10 cellular contexts compared by ENCODE assay signal in the genomic region with DNA sequence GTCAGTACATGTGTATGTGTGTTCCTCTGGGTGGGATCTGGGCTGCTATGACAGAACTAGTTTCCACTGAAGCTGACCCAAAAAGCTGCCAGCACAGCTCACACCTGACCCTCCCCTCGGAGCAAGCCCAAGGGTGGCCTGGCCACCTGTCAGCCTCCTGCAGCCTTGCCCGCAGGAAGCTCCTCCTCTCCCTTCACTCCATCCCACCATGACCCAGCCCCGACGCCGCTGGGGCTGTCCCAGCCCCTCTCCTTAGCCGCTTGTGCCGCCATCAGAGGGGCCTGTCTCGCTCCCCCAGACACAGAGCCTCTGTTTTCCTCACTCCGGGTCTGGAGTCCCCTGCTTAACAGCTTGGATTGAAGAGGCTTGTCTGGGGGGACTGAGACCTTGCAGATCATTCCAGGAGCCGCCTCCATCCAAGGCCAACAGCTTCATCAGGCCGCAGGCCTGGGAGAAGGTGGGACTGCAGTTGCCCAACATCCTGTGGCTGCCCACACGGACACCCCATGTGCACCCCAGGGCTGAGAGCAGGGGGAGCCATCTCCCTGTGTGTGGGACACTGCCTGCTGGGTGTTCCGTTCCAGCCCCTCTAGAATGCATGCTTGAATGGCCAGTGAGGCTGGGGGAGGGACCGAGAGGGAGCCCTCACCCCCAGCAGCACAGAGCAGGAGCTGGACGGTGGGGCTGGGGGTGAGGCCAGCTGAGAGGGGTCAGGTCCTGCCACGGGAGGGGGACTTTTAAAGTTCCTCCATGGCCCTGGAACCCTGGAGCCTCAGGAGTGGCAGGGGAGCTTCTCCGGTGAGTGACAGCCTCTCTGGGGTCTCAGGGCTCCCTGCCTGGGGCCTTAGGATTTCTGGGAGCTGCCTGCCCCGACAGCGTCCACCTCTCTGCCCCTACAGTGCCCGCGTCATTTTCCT. TPM values are rescaled to one million over a fixed set of nuclear protein-coding genes. Genes with fewer than 3 reads are reported as not detected.
DNase-seq lines count a peak whose midpoint lies in the region; ATAC-seq and TF ChIP-seq lines count a peak whose summit lies in the region.
"Had no signal": no experiment of that assay in that cellular context is flagged by ENCODE, and none has a peak within 500 bp of the region (broad histone marks: within the 10 kb centered on the region; RNA-seq: fewer than 3 reads in every experiment).

No MANE protein-coding gene starts in this region.

- H3K4me1 ChIP-seq in Caco-2 (peaks cover 47% of the 10 kb centered on the region), psoas muscle (peaks cover 11% of the 10 kb centered on the region)

- H3K9me3 ChIP-seq in Caco-2 = no peaks in the 10 kb centered on the region
- no peaks in the 10 kb centered on the region for H3K9me3 ChIP-seq in psoas muscle

- H3K27ac ChIP-seq in psoas muscle = peak overlapping the region; percentile 41

- H3K36me3 Mint-ChIP-seq in Caco-2 (ENCODE audit: insufficient read depth, unreplicated experiment) = peaks cover 6% of the 10 kb centered on the region
- H3K36me3 Mint-ChIP-seq: CD8-positive, alpha-beta memory T cell; naive thymus-derived CD8-positive, alpha-beta T cell had no signal

- H3K27me3 Mint-ChIP-seq in Caco-2 (ENCODE audit: insufficient read depth, unreplicated experiment) = no peaks in the 10 kb centered on the region

- no peak overlapping the region for H3K4me3 ChIP-seq in Caco-2 (ENCODE audit: low read depth, low read length)
- peak overlapping the region; percentile 53 for H3K4me3 ChIP-seq in psoas muscle

- H3K9me3 Mint-ChIP-seq in Caco-2 (ENCODE audit: unreplicated experiment) = peaks cover 10% of the 10 kb centered on the region
- H3K9me3 Mint-ChIP-seq: CD8-positive, alpha-beta memory T cell; naive thymus-derived CD8-positive, alpha-beta T cell had no signal

- ATAC-seq in psoas muscle (no peak), GM19351 (IDR thresholded peaks at IDR 0.05; ENCODE audit: unreplicated experiment) (no peak), GM19035 (IDR thresholded peaks at IDR 0.05; ENCODE audit: unreplicated experiment) (no peak)

- no TSS peak for BruUV-seq in Caco-2 (replicated peaks; lab: Mats Ljungman, UMichigan)

- no peak overlapping the region for H3K4me3 Mint-ChIP-seq in Caco-2 (ENCODE audit: unreplicated experiment)
- H3K4me3 Mint-ChIP-seq: CD8-positive, alpha-beta memory T cell had no signal

- H3K36me3 ChIP-seq in Caco-2 (ENCODE audit: control insufficient read depth, insufficient read depth, low read length) (no peaks in the 10 kb centered on the region), psoas muscle (ENCODE audit: insufficient read depth in 1 of 2, low read depth in 1 of 2) (no peaks in the 10 kb centered on the region)

- intact Hi-C loops in Caco-2 (cut with micrococcal nuclease; ENCODE audit: unreplicated experiment) (no loop called here), psoas muscle (cut with DNase I) (no loop called here)

- peaks cover 21% of the 10 kb centered on the region for H3K4me1 Mint-ChIP-seq in Caco-2 (ENCODE audit: low read depth, unreplicated experiment)

- DNase-seq in Caco-2 = no peak
- DNase-seq in amniotic epithelial cell (ENCODE audit: low read depth) = peak; percentile 66
- DNase-seq in hepatic stellate cell (ENCODE audit: low spot score) = peak; percentile 62
- peak in 1 of 2 donors; percentile 69 for DNase-seq in psoas muscle
- no peak for DNase-seq in stimulated activated CD4-positive, alpha-beta T cell treated with anti-CD3 and anti-CD28 coated beads, Interleukin-15, amount 100 ng/mL, for 24 hours
- DNase-seq in SHP77 treated with DMSO at 0.1 percent for 48 hours (lab: John Stamatoyannopoulos, UW) = no peak
- DNase-seq: CD8-positive, alpha-beta memory T cell had no signal

- POLR2A ChIA-PET in Caco-2 (lab: Charles Lee) = no interaction called here

- CTCF ChIA-PET in Caco-2 (lab: Charles Lee) = interaction anchor here (0.6 kb wide), 1 partner anchor 27 kb away, joined by 3 read pairs; no protein-coding TSS in a partner anchor

- peak overlapping the region; percentile 5 for H3K27ac Mint-ChIP-seq in Caco-2 (ENCODE audit: unreplicated experiment)
- H3K27ac Mint-ChIP-seq: CD8-positive, alpha-beta memory T cell; naive thymus-derived CD8-positive, alpha-beta T cell had no signal

- no peak for TF ChIP-seq CTCF in Caco-2 (IDR thresholded peaks at IDR 0.05; ENCODE audit: insufficient read depth in 1 of 2, low read depth in 1 of 2, low read length in 1 of 2, severe bottlenecking in 1 of 2, unreplicated experiment in 1 of 2)
- no peak for TF ChIP-seq CTCF in psoas muscle (IDR thresholded peaks at IDR 0.05)

- H3K27me3 ChIP-seq in Caco-2 (replicated peaks; ENCODE audit: control insufficient read depth, insufficient read depth, low read length) = no peaks in the 10 kb centered on the region
- H3K27me3 ChIP-seq in psoas muscle (ENCODE audit: insufficient read depth in 3 of 3, low read length in 2 of 3) = peaks cover 0 to 62% (median 24%) of the 10 kb centered on the region in 3 donors

- 30 to 53% (median 33%) methylated on average over 21 of the region's 21 CpGs for WGBS in psoas muscle, 3 donors

RNA-seq across cellular contexts. Expression of a gene that starts 0.7 kb away (rescaled TPM):
- total RNA-seq in Caco-2 (2022) (0.14 TPM in 1 of 2 replicates, not detected in the other), psoas muscle (1 to 10 TPM; 1.7 to 2.9 (median 2.6) TPM)
- 1 to 10 TPM; 1.8 to 3.8 (median 2.8) TPM for polyA plus RNA-seq in psoas muscle
- total RNA-seq: CD8-positive, alpha-beta memory T cell; naive thymus-derived CD8-positive, alpha-beta T cell had no signal
- polyA plus RNA-seq: CD8-positive, alpha-beta memory T cell; naive thymus-derived CD8-positive, alpha-beta T cell had no signal

RNA-seq across cellular contexts. Expression of a gene that starts 31.6 kb away (rescaled TPM):
- total RNA-seq in Caco-2 (2022) = not detected in 2 replicates
- not detected for total RNA-seq in psoas muscle
- not detected for polyA plus RNA-seq in psoas muscle
- total RNA-seq: CD8-positive, alpha-beta memory T cell; naive thymus-derived CD8-positive, alpha-beta T cell had no signal
- polyA plus RNA-seq: CD8-positive, alpha-beta memory T cell had no signal

RNA-seq across cellular contexts. Expression of a gene that starts 36.4 kb away (rescaled TPM):
- total RNA-seq in Caco-2 (2022) = 59.5 and 63.6 TPM in 2 replicates
- 1 to 10 TPM; 3.5 to 6.0 (median 3.9) TPM for total RNA-seq in psoas muscle
- polyA plus RNA-seq in psoas muscle = 1 to 10 TPM; 2.2 to 3.1 (median 3.1) TPM

Comparison
In these comparisons a context has a peak if more than half of its experiments do, and no peak if none do; other contexts are left out.
1. DNase-seq: peak in amniotic epithelial cell (single experiment) and hepatic stellate cell (single experiment); none in Caco-2 (0 of 2), stimulated activated CD4-positive, alpha-beta T cell treated with anti-CD3 and anti-CD28 coated beads, Interleukin-15, amount 100 ng/mL, for 24 hours (single experiment) and SHP77 treated with DMSO at 0.1 percent for 48 hours (single experiment).